ENCODE assay signal across 8 cellular contexts in the genomic region with DNA sequence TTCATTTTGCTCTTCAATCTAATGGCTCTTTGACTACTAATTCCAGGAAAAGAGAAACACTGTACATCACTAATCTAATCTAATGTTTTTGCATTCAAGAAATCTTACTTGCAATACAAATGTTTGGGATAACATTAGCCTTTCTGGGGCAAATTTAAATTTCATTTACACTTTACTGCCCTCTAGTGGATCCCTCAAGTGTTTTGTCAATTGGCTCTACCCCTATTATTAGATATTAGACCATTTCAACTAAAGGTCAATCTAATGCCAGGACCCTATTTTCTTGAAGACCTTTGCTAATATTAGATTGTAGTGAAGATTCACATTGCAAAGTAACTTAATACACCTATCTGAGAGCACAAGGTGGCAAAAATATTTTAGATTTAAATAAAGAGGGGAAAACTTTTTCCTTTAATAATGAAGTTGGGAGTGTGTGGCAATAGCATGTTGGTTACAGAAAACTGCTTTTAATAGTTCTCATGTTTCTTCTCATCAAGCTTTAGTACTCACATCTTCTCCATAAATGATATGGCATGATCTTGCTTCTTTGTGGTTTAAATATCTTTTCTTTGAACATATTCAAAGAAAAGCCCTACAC. TPM values are rescaled to one million over a fixed set of nuclear protein-coding genes. Genes with fewer than 3 reads are reported as not detected.
DNase-seq lines count a peak whose midpoint lies in the region; ATAC-seq and TF ChIP-seq lines count a peak whose summit lies in the region.

No MANE protein-coding gene starts in this region.

- no peaks in the 10 kb centered on the region for H3K36me3 ChIP-seq in body of pancreas (replicated peaks in 1 of 2; ENCODE audit: insufficient read depth in 1 of 2, low read depth in 2 of 2)
- H3K36me3 ChIP-seq in lower lobe of right lung, result no peaks in the 10 kb centered on the region

- no peak overlapping the region for H3K27ac ChIP-seq in body of pancreas
- no peak overlapping the region for H3K27ac ChIP-seq in lower lobe of right lung

- H3K4me3 ChIP-seq in body of pancreas, result no peak overlapping the region
- no peak overlapping the region for H3K4me3 ChIP-seq in lower lobe of right lung

- peaks cover 17% of the 10 kb centered on the region for H3K4me1 ChIP-seq in body of pancreas
- peaks cover 18% of the 10 kb centered on the region for H3K4me1 ChIP-seq in lower lobe of right lung

- no peak for TF ChIP-seq POLR2A in body of pancreas (IDR thresholded peaks at IDR 0.05)

- DNase-seq in NCI-H1436 (lab: John Stamatoyannopoulos, UW), result peak; percentile 28
- DNase-seq in NCI-H1436 treated with DMSO at 0.1 percent for 48 hours (lab: John Stamatoyannopoulos, UW), result no peak
- peak; percentile 72 for DNase-seq in NCI-H1105 treated with DMSO at 0.1 percent for 48 hours (lab: John Stamatoyannopoulos, UW)
- no peak for DNase-seq in body of pancreas
- DNase-seq in lower lobe of right lung, result no peak

- ATAC-seq in body of pancreas, result no peak
- no peak for ATAC-seq in lower lobe of right lung
- no peak for ATAC-seq in GM19351 (IDR thresholded peaks at IDR 0.05; ENCODE audit: unreplicated experiment)
- no peak for ATAC-seq in HG03378 (IDR thresholded peaks at IDR 0.05; ENCODE audit: unreplicated experiment)
- ATAC-seq in HG02938 (IDR thresholded peaks at IDR 0.05; ENCODE audit: unreplicated experiment), result no peak

- H3K27me3 ChIP-seq in body of pancreas (no peaks in the 10 kb centered on the region), lower lobe of right lung (ENCODE audit: low read depth) (no peaks in the 10 kb centered on the region)

- intact Hi-C loops in body of pancreas (cut with DNase I), result no loop called here
- intact Hi-C loops in lower lobe of right lung (cut with DNase I), result no loop called here

- H3K9me3 ChIP-seq in body of pancreas, result no peaks in the 10 kb centered on the region
- H3K9me3 ChIP-seq in lower lobe of right lung, result no peaks in the 10 kb centered on the region

- TF ChIP-seq CTCF in body of pancreas (IDR thresholded peaks at IDR 0.05) (peak; percentile 20 to 83 (median 64)), lower lobe of right lung (IDR thresholded peaks at IDR 0.05) (peak; percentile 72)

RNA-seq across cellular contexts. Expression of a gene that starts 5.0 kb away (rescaled TPM):
- total RNA-seq in body of pancreas, result 1 to 10 TPM; 1.6 to 2.1 TPM
- total RNA-seq in lower lobe of right lung, result 0.18 TPM

RNA-seq across cellular contexts. Expression of a gene that starts 11.6 kb away (rescaled TPM):
- total RNA-seq in body of pancreas (10 to 100 TPM; 67.2 to 68.6 TPM), lower lobe of right lung (100 TPM)

Comparison
In these comparisons a context has a peak if more than half of its experiments do, and no peak if none do; other contexts are left out.
1. DNase-seq: peak in NCI-H1436 (single experiment) and NCI-H1105 treated with DMSO at 0.1 percent for 48 hours (single experiment); none in NCI-H1436 treated with DMSO at 0.1 percent for 48 hours (single experiment), body of pancreas (0 of 4) and lower lobe of right lung (single experiment).